ENCODE assay signal across 8 cellular contexts in genomic region chr1:77514871-77515776, GRCh38.
A peak's percentile ranks its signal among the peaks of the same experiment; 100 is the strongest.
DNase-seq lines count a peak whose midpoint lies in the region; ATAC-seq and TF ChIP-seq lines count a peak whose summit lies in the region.

No MANE protein-coding gene starts in this region.

- DNase-seq in GM23338 (ENCODE audit: low spot score) = peak; percentile 83
- DNase-seq in SJCRH30 = peak; percentile 89 to 91
- peak in 4 of 5 donors; percentile 31 to 70 (median 40) for DNase-seq in heart left ventricle
- DNase-seq in retinal pigment epithelial cell (ENCODE audit: low read depth) = peak; percentile 68
- DNase-seq in activated CD4-positive, CD25-positive, alpha-beta regulatory T cell (lab: John Stamatoyannopoulos, UW) = no peak
- no peak for DNase-seq in colonic mucosa
- DNase-seq in SW480 (ENCODE audit: low spot score) = no peak
- no peak for DNase-seq in Kasumi-1 (lab: John Stamatoyannopoulos, UW)

- H3K27ac Mint-ChIP-seq in GM23338 = peak overlapping the region; percentile 91

- peaks cover 20% of the 10 kb centered on the region for H3K4me1 Mint-ChIP-seq in GM23338

- H2AFZ ChIP-seq in GM23338 = peak overlapping the region; percentile 43

- ATAC-seq in GM23338 (peak; percentile 98), heart left ventricle (peak; percentile 80 to 97 (median 90))

- H3K36me3 ChIP-seq in GM23338 (ENCODE audit: insufficient read depth) (no peaks in the 10 kb centered on the region), SJCRH30 (no peaks in the 10 kb centered on the region), heart left ventricle (no peaks in the 10 kb centered on the region), colonic mucosa (no peaks in the 10 kb centered on the region)

- H3K4me3 Mint-ChIP-seq in GM23338 = no peak overlapping the region

- H3K9me3 ChIP-seq in SJCRH30 (replicated peaks) (no peaks in the 10 kb centered on the region), heart left ventricle (peaks cover 0 to 11% (median 3%) of the 10 kb centered on the region in 12 donors), colonic mucosa (no peaks in the 10 kb centered on the region)

- H3K79me2 ChIP-seq in GM23338 (replicated peaks; ENCODE audit: insufficient read depth) = no peaks in the 10 kb centered on the region

- peaks cover 21% of the 10 kb centered on the region for H3K4me1 ChIP-seq in GM23338 (ENCODE audit: insufficient read depth)
- H3K4me1 ChIP-seq in SJCRH30 = peaks cover 30% of the 10 kb centered on the region
- H3K4me1 ChIP-seq in heart left ventricle = peaks cover 0 to 28% (median 5%) of the 10 kb centered on the region in 12 donors
- H3K4me1 ChIP-seq in colonic mucosa = no peaks in the 10 kb centered on the region

- WGBS in heart left ventricle, 4 donors = 20 to 29% (median 25%) methylated on average over 10 of the region's 10 CpGs

- TF ChIP-seq POLR2A in heart left ventricle (IDR thresholded peaks at IDR 0.05) = no peak

- peak; percentile 30 to 57; a peak in 3 of 4 replicates for TF ChIP-seq CTCF in GM23338 (conservative IDR thresholded peaks at IDR 0.05; ENCODE audit: low read depth in 2 of 2)
- peak in 4 of 12 donors; percentile 15 to 31 (median 18) for TF ChIP-seq CTCF in heart left ventricle (IDR thresholded peaks at IDR 0.05)
- TF ChIP-seq CTCF in retinal pigment epithelial cell (conservative IDR thresholded peaks at IDR 0.05; ENCODE audit: low read depth, low read length) = peak; percentile 41
- no peak for TF ChIP-seq CTCF in colonic mucosa (IDR thresholded peaks at IDR 0.05)

- no peak overlapping the region for H3K9ac ChIP-seq in colonic mucosa (ENCODE audit: low read depth in 2 of 2, low read length in 2 of 2)

- intact Hi-C loops in heart left ventricle (cut with DNase I) = no loop called here
- intact Hi-C loops in colonic mucosa (cut with DNase I) = no loop called here

- H3F3A ChIP-seq in GM23338 (replicated peaks; ENCODE audit: low read depth) = no peaks in the 10 kb centered on the region

- H3K4me2 ChIP-seq in GM23338 = peak overlapping the region; percentile 1

- no peaks in the 10 kb centered on the region for H3K36me3 Mint-ChIP-seq in GM23338 (ENCODE audit: low read depth)

- H3K27ac ChIP-seq in GM23338 (ENCODE audit: low read depth) (peak overlapping the region; percentile 89), SJCRH30 (peak overlapping the region; percentile 100), heart left ventricle (peak overlapping the region in 9 of 12 donors; percentile 8 to 62 (median 24)), colonic mucosa (no peak overlapping the region)

- no peaks in the 10 kb centered on the region for H3K27me3 ChIP-seq in GM23338 (ENCODE audit: insufficient read depth)
- H3K27me3 ChIP-seq in SJCRH30 = no peaks in the 10 kb centered on the region
- no peaks in the 10 kb centered on the region for H3K27me3 ChIP-seq in heart left ventricle
- H3K27me3 ChIP-seq in colonic mucosa = no peaks in the 10 kb centered on the region

- no peaks in the 10 kb centered on the region for H4K20me1 ChIP-seq in GM23338 (replicated peaks; ENCODE audit: insufficient read depth)

- peaks cover 7% of the 10 kb centered on the region for H3K27me3 Mint-ChIP-seq in GM23338 (ENCODE audit: insufficient read depth, low read depth, poor library complexity)

- H3K9me2 ChIP-seq in GM23338 (ENCODE audit: insufficient read depth) = no peaks in the 10 kb centered on the region

- H3K4me3 ChIP-seq in GM23338 (peak overlapping the region; percentile 4; the same call in 1 of the 2 replicates), SJCRH30 (peak overlapping the region; percentile 33), heart left ventricle (no peak overlapping the region), retinal pigment epithelial cell (ENCODE audit: low read length) (peak overlapping the region; percentile 5), colonic mucosa (no peak overlapping the region)

- peaks cover 3% of the 10 kb centered on the region; the same call in 1 of the 3 replicates for H3K9me3 Mint-ChIP-seq in GM23338

TF ChIP-seq in GM23338, 12 proteins besides CTCF, POLR2A, EP300 and RAD21 (continues in another document):
- TF ChIP-seq STAT1 (IDR thresholded peaks at IDR 0.05; ENCODE audit: unreplicated experiment) (no peak), ETS1 (IDR thresholded peaks at IDR 0.05) (no peak), EZH2phosphoT487 (IDR thresholded peaks at IDR 0.05; ENCODE audit: unreplicated experiment) (no peak), EZH2 (IDR thresholded peaks at IDR 0.05; ENCODE audit: low read depth, unreplicated experiment) (no peak), REST (IDR thresholded peaks at IDR 0.05; ENCODE audit: unreplicated experiment) (no peak)

Comparison
In these comparisons a context has a peak if more than half of its experiments do, and no peak if none do; other contexts are left out.
1. DNase-seq: peak in GM23338 (single experiment), SJCRH30 (2 of 2), heart left ventricle (4 of 5) and retinal pigment epithelial cell (single experiment); none in activated CD4-positive, CD25-positive, alpha-beta regulatory T cell (0 of 4), colonic mucosa (single experiment), SW480 (single experiment) and Kasumi-1 (0 of 2).
2. H3K4me3 ChIP-seq: peak in GM23338 (single experiment), SJCRH30 (single experiment) and retinal pigment epithelial cell (single experiment); none in heart left ventricle (0 of 12) and colonic mucosa (single experiment).